20 cellular contexts compared by ENCODE assay signal in genomic region chr14:23582906-23583760, GRCh38. TPM values are rescaled to one million over a fixed set of nuclear protein-coding genes. Genes with fewer than 3 reads are reported as not detected.
"Had no signal": no experiment of that assay in that cellular context is flagged by ENCODE, and none has a peak within 500 bp of the region (broad histone marks: within the 10 kb centered on the region; RNA-seq: fewer than 3 reads in every experiment).

No MANE protein-coding gene starts in this region.

- H3K4me3 ChIP-seq: esophagus squamous epithelium, gastroesophageal sphincter, left ventricle myocardium inferior, lower lobe of right lung, sigmoid colon, skin epidermis had no signal

- H3K27ac ChIP-seq: esophagus squamous epithelium, gastroesophageal sphincter, left ventricle myocardium inferior, lower lobe of right lung, neutrophil, sigmoid colon, skin epidermis had no signal

- H3K9me3 ChIP-seq: esophagus squamous epithelium, gastroesophageal sphincter, left ventricle myocardium inferior, lower lobe of right lung, neutrophil, sigmoid colon had no signal

- H3K4me3 Mint-ChIP-seq: immature natural killer cell; memory B cell; naive thymus-derived CD4-positive, alpha-beta T cell; nephron progenitor cell had no signal

- H3K27ac Mint-ChIP-seq: immature natural killer cell; memory B cell; naive thymus-derived CD4-positive, alpha-beta T cell; nephron progenitor cell had no signal

- DNase-seq: dermis blood vessel endothelial cell; esophagus squamous epithelium; foreskin fibroblast; glutamatergic neuron; immature natural killer cell; left cardiac atrium; left ventricle myocardium inferior; lower lobe of right lung; naive thymus-derived CD4-positive, alpha-beta T cell; nephron progenitor cell; stimulated activated CD4-positive, alpha-beta T cell treated with anti-CD3 and anti-CD28 coated beads, Interleukin-2, amount 100 ng/mL, for 24 hours; stimulated activated naive CD4-positive, alpha-beta T cell; trophoblast cell had no signal

- H3K36me3 ChIP-seq: esophagus squamous epithelium, gastroesophageal sphincter, left ventricle myocardium inferior, lower lobe of right lung, neutrophil, sigmoid colon had no signal

- H3K36me3 Mint-ChIP-seq: immature natural killer cell; memory B cell; naive thymus-derived CD4-positive, alpha-beta T cell had no signal

- H3K4me1 ChIP-seq: left ventricle myocardium inferior, lower lobe of right lung had no signal

- H3K4me1 Mint-ChIP-seq: immature natural killer cell had no signal

- ATAC-seq: gastroesophageal sphincter; left cardiac atrium; lower lobe of right lung; naive thymus-derived CD4-positive, alpha-beta T cell had no signal

RNA-seq across cellular contexts. Expression of gene JPH4, which starts 4.5 kb away (rescaled TPM):
- total RNA-seq: dermis blood vessel endothelial cell, osteoblast, pulmonary artery endothelial cell had no signal

RNA-seq across cellular contexts. Expression of gene ZFHX2, which starts 31.6 kb away (rescaled TPM):
- polyA plus RNA-seq: naive thymus-derived CD4-positive, alpha-beta T cell had no signal

RNA-seq across cellular contexts. Expression of gene DHRS2, which starts 53.0 kb away (rescaled TPM):
- total RNA-seq: left cardiac atrium, left ventricle myocardium inferior, sigmoid colon had no signal
